Comparison of ENCODE assay signal across 2 cellular contexts in the genomic region with DNA sequence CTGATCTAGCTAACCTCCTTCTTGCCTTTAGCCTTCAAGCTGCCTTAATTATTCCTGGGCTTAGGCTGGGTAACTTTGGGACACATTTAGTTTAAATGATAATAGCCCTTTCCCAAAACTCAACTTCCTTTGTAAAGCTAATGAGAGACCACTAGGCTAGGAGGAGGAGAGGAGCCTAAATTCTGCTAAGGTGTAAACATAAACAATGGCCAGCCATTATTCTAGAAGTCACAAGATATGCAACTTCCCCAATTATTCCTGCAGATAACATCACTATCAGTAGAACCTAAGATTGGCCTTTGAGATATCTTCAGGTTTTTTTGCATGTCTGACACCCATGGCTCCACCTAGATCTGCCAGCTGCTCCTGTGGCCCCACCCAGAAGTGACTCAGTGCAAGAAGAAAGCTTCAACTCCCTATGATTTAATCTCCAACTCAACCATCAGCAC.
TF ChIP-seq lines count a peak whose summit lies in the region.

No MANE protein-coding gene starts in this region.

TF ChIP-seq in HCT116, 20 proteins besides CTCF, POLR2A, EP300 and RAD21:
- no peak for TF ChIP-seq SRF (IDR thresholded peaks at IDR 0.05; ENCODE audit: low read depth)
- TF ChIP-seq POLR2AphosphoS5 (IDR thresholded peaks at IDR 0.05; ENCODE audit: low read depth, low read length), result no peak
- TF ChIP-seq SIN3A (IDR thresholded peaks at IDR 0.05; ENCODE audit: low read depth), result no peak
- TF ChIP-seq SP1 (IDR thresholded peaks at IDR 0.05; ENCODE audit: low read depth), result no peak
- TF ChIP-seq EGR1 (IDR thresholded peaks at IDR 0.05; ENCODE audit: low read depth), result no peak
- no peak for TF ChIP-seq EZH2 (IDR thresholded peaks at IDR 0.05)
- TF ChIP-seq JUND (IDR thresholded peaks at IDR 0.05), result no peak
- TF ChIP-seq CEBPB (IDR thresholded peaks at IDR 0.05; ENCODE audit: low read depth), result no peak
- TF ChIP-seq, protein P1, sequence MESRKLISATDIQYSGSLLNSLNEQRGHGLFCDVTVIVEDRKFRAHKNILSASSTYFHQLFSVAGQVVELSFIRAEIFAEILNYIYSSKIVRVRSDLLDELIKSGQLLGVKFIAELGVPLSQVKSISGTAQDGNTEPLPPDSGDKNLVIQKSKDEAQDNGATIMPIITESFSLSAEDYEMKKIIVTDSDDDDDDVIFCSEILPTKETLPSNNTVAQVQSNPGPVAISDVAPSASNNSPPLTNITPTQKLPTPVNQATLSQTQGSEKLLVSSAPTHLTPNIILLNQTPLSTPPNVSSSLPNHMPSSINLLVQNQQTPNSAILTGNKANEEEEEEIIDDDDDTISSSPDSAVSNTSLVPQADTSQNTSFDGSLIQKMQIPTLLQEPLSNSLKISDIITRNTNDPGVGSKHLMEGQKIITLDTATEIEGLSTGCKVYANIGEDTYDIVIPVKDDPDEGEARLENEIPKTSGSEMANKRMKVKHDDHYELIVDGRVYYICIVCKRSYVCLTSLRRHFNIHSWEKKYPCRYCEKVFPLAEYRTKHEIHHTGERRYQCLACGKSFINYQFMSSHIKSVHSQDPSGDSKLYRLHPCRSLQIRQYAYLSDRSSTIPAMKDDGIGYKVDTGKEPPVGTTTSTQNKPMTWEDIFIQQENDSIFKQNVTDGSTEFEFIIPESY (IDR thresholded peaks at IDR 0.05; ENCODE audit: extremely low read depth, insufficient replicate concordance, low read length), result no peak
- TF ChIP-seq TCF7L2 (IDR thresholded peaks at IDR 0.05; ENCODE audit: borderline replicate concordance, extremely low read depth, insufficient read depth, insufficient read length), result no peak
- TF ChIP-seq ELF1 (IDR thresholded peaks at IDR 0.05; ENCODE audit: borderline replicate concordance, low read depth), result no peak
- no peak for TF ChIP-seq FOSL1 (IDR thresholded peaks at IDR 0.05; ENCODE audit: low read depth)

TF ChIP-seq in H1, 55 proteins besides CTCF, POLR2A, EP300 and RAD21:
- TF ChIP-seq SP2 (IDR thresholded peaks at IDR 0.05; ENCODE audit: low read length), result no peak
- 0 out of 2 replicates have a peak, but pooled peaks have one; percentile 39 for TF ChIP-seq JUND (IDR thresholded peaks at IDR 0.05; ENCODE audit: low read length)
- TF ChIP-seq FOSL1 (IDR thresholded peaks at IDR 0.05; ENCODE audit: insufficient read depth, low read depth, low read length), result no peak
- 0 out of 2 replicates have a peak, but pooled peaks have one; percentile 13 for TF ChIP-seq E2F6 (IDR thresholded peaks at IDR 0.05)
- TF ChIP-seq SP1 (IDR thresholded peaks at IDR 0.05; ENCODE audit: low read depth, low read length), result 0 out of 2 replicates have a peak, but pooled peaks have one; percentile 47
- peak; percentile 86 for TF ChIP-seq CHD7 (IDR thresholded peaks at IDR 0.05; ENCODE audit: insufficient replicate concordance, low read length)
